8 cellular contexts compared by ENCODE assay signal in genomic region chr11:65419773-65420481, GRCh38. TPM values are rescaled to one million over a fixed set of nuclear protein-coding genes. Genes with fewer than 3 reads are reported as not detected.
A peak's percentile ranks its signal among the peaks of the same experiment; 100 is the strongest.
DNase-seq lines count a peak whose midpoint lies in the region; ATAC-seq and TF ChIP-seq lines count a peak whose summit lies in the region.

No MANE protein-coding gene starts in this region.

- peak; percentile 7 for ATAC-seq in activated T-helper 17 cell treated with anti-CD3 and anti-CD28 coated beads, Interleukin-2, amount 50 U/mL, for 72 hours (replicated peaks)
- no peak for ATAC-seq in naive thymus-derived CD8-positive, alpha-beta T cell

- H3K9me2 ChIP-seq in GM23248 (ENCODE audit: insufficient read depth): no peaks in the 10 kb centered on the region

- no peaks in the 10 kb centered on the region for H3K27me3 Mint-ChIP-seq in activated T-helper 17 cell treated with anti-CD3 and anti-CD28 coated beads, Interleukin-2, amount 50 U/mL, for 72 hours
- H3K27me3 Mint-ChIP-seq in naive thymus-derived CD8-positive, alpha-beta T cell: peaks cover 0 to 4% (median 0%) of the 10 kb centered on the region in 5 donors

- H3K4me1 Mint-ChIP-seq in activated T-helper 17 cell treated with anti-CD3 and anti-CD28 coated beads, Interleukin-2, amount 50 U/mL, for 72 hours: peaks cover 32% of the 10 kb centered on the region
- peaks cover 44 to 82% (median 58%) of the 10 kb centered on the region in 4 donors for H3K4me1 Mint-ChIP-seq in naive thymus-derived CD8-positive, alpha-beta T cell

- H3K27ac ChIP-seq in GM23248 (peak overlapping the region; percentile 100), fibroblast of lung (ENCODE audit: insufficient read depth, low read length) (peak overlapping the region; percentile 100), transverse colon (peak overlapping the region; percentile 100)

- peaks cover 15% of the 10 kb centered on the region for H4K20me1 ChIP-seq in GM23248 (ENCODE audit: insufficient read depth)
- peaks cover 7% of the 10 kb centered on the region for H4K20me1 ChIP-seq in fibroblast of lung (ENCODE audit: control insufficient read depth, extremely low read depth, insufficient read depth, low read length)

- DNase-seq in AG08396 (ENCODE audit: low spot score): peak; percentile 77
- DNase-seq in GM23248: peak; percentile 96
- DNase-seq in NOMO-1 treated with DMSO at 0.1 percent for 48 hours (lab: John Stamatoyannopoulos, UW; ENCODE audit: unreplicated experiment): peak; percentile 47
- peak; percentile 91 to 97 for DNase-seq in fibroblast of lung (ENCODE audit: low read depth in 2 of 2)
- peak in 9 of 10 donors; percentile 40 to 70 (median 55) for DNase-seq in naive thymus-derived CD8-positive, alpha-beta T cell
- peak; percentile 94 for DNase-seq in transverse colon
- DNase-seq in NCI-H524 (lab: John Stamatoyannopoulos, UW): no peak

- intact Hi-C loops in transverse colon (cut with DNase I; ENCODE audit: low total_unique reads): loop anchor here (2.0 to 5.0 kb wide), 2 partner anchors 37 to 77 kb away; partner anchors contain the start of genes MALAT1 and SLC25A45

- peaks cover 47% of the 10 kb centered on the region for H3K4me1 ChIP-seq in GM23248 (ENCODE audit: insufficient read depth)
- peaks cover 39% of the 10 kb centered on the region for H3K4me1 ChIP-seq in fibroblast of lung (ENCODE audit: control insufficient read depth, extremely low read depth, insufficient read depth, low read length)
- peaks cover 39 to 63% (median 59%) of the 10 kb centered on the region in 4 donors for H3K4me1 ChIP-seq in transverse colon

- H3K9me3 Mint-ChIP-seq in activated T-helper 17 cell treated with anti-CD3 and anti-CD28 coated beads, Interleukin-2, amount 50 U/mL, for 72 hours: peaks cover 5% of the 10 kb centered on the region
- peaks cover 0 to 4% (median 0%) of the 10 kb centered on the region in 9 donors for H3K9me3 Mint-ChIP-seq in naive thymus-derived CD8-positive, alpha-beta T cell

- H3K9me3 ChIP-seq in GM23248 (ENCODE audit: low read depth): no peaks in the 10 kb centered on the region
- H3K9me3 ChIP-seq in fibroblast of lung (ENCODE audit: control insufficient read depth, insufficient read depth, low read depth, low read length): no peaks in the 10 kb centered on the region
- no peaks in the 10 kb centered on the region for H3K9me3 ChIP-seq in transverse colon

- H3K36me3 ChIP-seq in GM23248 (ENCODE audit: low read depth) (peaks cover 21% of the 10 kb centered on the region), fibroblast of lung (ENCODE audit: control insufficient read depth, insufficient read depth, low read length) (peaks cover 6% of the 10 kb centered on the region), transverse colon (peaks cover 0 to 6% (median 0%) of the 10 kb centered on the region in 4 donors)

- POLR2A ChIA-PET in naive thymus-derived CD8-positive, alpha-beta T cell (lab: Charles Lee): interaction anchor here (0.8 to 20.7 kb wide), 22 partner anchors 9 to 1987 kb away, joined by 3 to 2047 read pairs (median 7); partner anchors contain the start of genes FAM89B, FAU, FRMD8 and MALAT1

- TF ChIP-seq EP300 in transverse colon (IDR thresholded peaks at IDR 0.05; ENCODE audit: low read depth): peak; percentile 94

- WGBS in GM23248 (ENCODE audit: low coverage in 1 of 2, low lambda C conversion rate in 2 of 2, missing lambda C conversion rate in 2 of 2), 2 experiments: 0 to 5% methylated on average over 6 of the region's 6 CpGs
- 0% methylated on average over 3 to 6 of the region's 6 CpGs for WGBS in transverse colon (ENCODE audit: low coverage in 1 of 2), 2 donors

- H3K27ac Mint-ChIP-seq in activated T-helper 17 cell treated with anti-CD3 and anti-CD28 coated beads, Interleukin-2, amount 50 U/mL, for 72 hours: peak overlapping the region; percentile 100
- peak overlapping the region; percentile 94 to 100 (median 99) for H3K27ac Mint-ChIP-seq in naive thymus-derived CD8-positive, alpha-beta T cell

- TF ChIP-seq CTCF in fibroblast of lung (conservative IDR thresholded peaks at IDR 0.05 in 1 of 2, IDR thresholded peaks at IDR 0.05 in 1 of 2; ENCODE audit: low read depth in 1 of 2, low read length in 2 of 2) (no peak), transverse colon (IDR thresholded peaks at IDR 0.05) (no peak)

- TF ChIP-seq POLR2A in transverse colon (IDR thresholded peaks at IDR 0.05): peak; percentile 91

- peaks cover 85% of the 10 kb centered on the region for H3K36me3 Mint-ChIP-seq in activated T-helper 17 cell treated with anti-CD3 and anti-CD28 coated beads, Interleukin-2, amount 50 U/mL, for 72 hours (ENCODE audit: low read depth)
- H3K36me3 Mint-ChIP-seq in naive thymus-derived CD8-positive, alpha-beta T cell: peaks cover 4 to 20% (median 7%) of the 10 kb centered on the region in 3 donors

- peak overlapping the region; percentile 65 for H3K4me3 ChIP-seq in GM23248
- peak overlapping the region in 3 of 4 experiments; percentile 6 to 61 (median 58) for H3K4me3 ChIP-seq in fibroblast of lung (replicated peaks in 1 of 4; ENCODE audit: control extremely low read depth in 1 of 4, insufficient read depth in 1 of 4, low read depth in 3 of 4, low read length in 4 of 4)
- peak overlapping the region in 3 of 4 donors; percentile 9 to 81 (median 74) for H3K4me3 ChIP-seq in transverse colon

- in situ Hi-C loops in GM23248 (cut with MboI) (no loop called here), transverse colon (cut with MboI; ENCODE audit: low pct_ligation_motif_present in 1 of 4, low pct_unique_long_range_greater_than_20kb in 1 of 4, low sequenced_read_pairs in 3 of 4) (loop anchor here (5.0 to 10.0 kb wide), 4 partner anchors 55 to 92 kb away; no protein-coding TSS in a partner anchor)

- peaks cover 84% of the 10 kb centered on the region for H3K79me2 ChIP-seq in GM23248 (ENCODE audit: insufficient read depth)
- peaks cover 64% of the 10 kb centered on the region for H3K79me2 ChIP-seq in fibroblast of lung (ENCODE audit: control insufficient read depth, insufficient read depth, low read length)

- H3F3A ChIP-seq in GM23248 (ENCODE audit: insufficient read depth): peaks cover 60% of the 10 kb centered on the region

- H2AFZ ChIP-seq in GM23248 (no peak overlapping the region), fibroblast of lung (ENCODE audit: low read length) (no peak overlapping the region)

- H3K4me2 ChIP-seq in GM23248 (ENCODE audit: unreplicated experiment) (peak overlapping the region; percentile 96), fibroblast of lung (ENCODE audit: extremely low read depth, insufficient read depth, low read length) (peak overlapping the region; percentile 90)

- no peaks in the 10 kb centered on the region for H3K27me3 ChIP-seq in GM23248 (replicated peaks; ENCODE audit: insufficient read depth)
- H3K27me3 ChIP-seq in fibroblast of lung (ENCODE audit: control insufficient read depth, insufficient read depth, low read length): no peaks in the 10 kb centered on the region
- H3K27me3 ChIP-seq in transverse colon: no peaks in the 10 kb centered on the region

- H3K9ac ChIP-seq in GM23248: peak overlapping the region; percentile 100
- H3K9ac ChIP-seq in fibroblast of lung (ENCODE audit: insufficient read depth, low read length): peak overlapping the region; percentile 89

- peak overlapping the region; percentile 99 for H3K4me3 Mint-ChIP-seq in activated T-helper 17 cell treated with anti-CD3 and anti-CD28 coated beads, Interleukin-2, amount 50 U/mL, for 72 hours
- H3K4me3 Mint-ChIP-seq in naive thymus-derived CD8-positive, alpha-beta T cell: peak overlapping the region; percentile 89 to 98 (median 96)

RNA-seq across cellular contexts. Expression of gene NEAT1, which starts 2.7 kb away (rescaled TPM):
- total RNA-seq in GM23248 (2014; rRNA removed; shearing (Covaris generic)): 74.3 and 143 TPM in 2 replicates
- 36.2 and 50.7 TPM in 2 replicates for polyA plus RNA-seq in GM23248 (2016; fragmentation: Nextera tagmentation; extraction: Ambion mirVana)
- 1,000 to 10,000 TPM in 1 of 2 donors, 100 to 1,000 TPM in 1; 823 to 2,912 TPM for total RNA-seq in activated T-helper 17 cell treated with anti-CD3 and anti-CD28 coated beads, Interleukin-2, amount 50 U/mL, for 72 hours
- total RNA-seq in fibroblast of lung: 177 and 299 TPM in 2 replicates
- polyA plus RNA-seq in fibroblast of lung: 40.6 and 40.9 TPM in 2 replicates
- polyA plus RNA-seq in fibroblast of lung (2012): 140 and 151 TPM in 2 replicates
- 61.4 and 179 TPM in 2 replicates for polyA minus RNA-seq in fibroblast of lung (ENCODE audit: low replicate concordance)
- 100 to 1,000 TPM; 375 to 414 TPM for total RNA-seq in naive thymus-derived CD8-positive, alpha-beta T cell
- polyA plus RNA-seq in naive thymus-derived CD8-positive, alpha-beta T cell: 1 to 10 TPM; 1.3 to 2.9 (median 1.9) TPM
- 100 to 1,000 TPM; 370 to 782 (median 680) TPM for total RNA-seq in transverse colon

RNA-seq across cellular contexts. Expression of gene FRMD8, which starts 33.5 kb away (rescaled TPM):
- total RNA-seq in GM23248 (2014; rRNA removed; shearing (Covaris generic)): 80.2 and 106 TPM in 2 replicates
- polyA plus RNA-seq in GM23248 (2016; fragmentation: Nextera tagmentation; extraction: Ambion mirVana) (25.4 and 30.0 TPM in 2 replicates), fibroblast of lung (13.7 and 15.3 TPM in 2 replicates)
- 10 to 100 TPM; 49.6 to 52.1 TPM for total RNA-seq in activated T-helper 17 cell treated with anti-CD3 and anti-CD28 coated beads, Interleukin-2, amount 50 U/mL, for 72 hours
- total RNA-seq in fibroblast of lung (14.9 and 17.5 TPM in 2 replicates), transverse colon (100 to 1,000 TPM in 3 of 4 donors, 10 to 100 TPM in 1; 64.3 to 164 (median 128) TPM)
- polyA plus RNA-seq in fibroblast of lung (2012): 15.2 and 15.4 TPM in 2 replicates
- polyA minus RNA-seq in fibroblast of lung (ENCODE audit: low replicate concordance): 26.4 and 28.1 TPM in 2 replicates
- total RNA-seq in naive thymus-derived CD8-positive, alpha-beta T cell: 10 to 100 TPM; 48.6 to 55.0 TPM
- 10 to 100 TPM; 34.5 to 42.6 (median 35.4) TPM for polyA plus RNA-seq in naive thymus-derived CD8-positive, alpha-beta T cell

RNA-seq across cellular contexts. Expression of gene SLC25A45, which starts 37.5 kb away (rescaled TPM):
- total RNA-seq in GM23248 (2014; rRNA removed; shearing (Covaris generic)): 3.6 and 6.4 TPM in 2 replicates
- polyA plus RNA-seq in GM23248 (2016; fragmentation: Nextera tagmentation; extraction: Ambion mirVana) (3.7 and 3.9 TPM in 2 replicates), fibroblast of lung (0.50 and 0.52 TPM in 2 replicates)
- total RNA-seq in activated T-helper 17 cell treated with anti-CD3 and anti-CD28 coated beads, Interleukin-2, amount 50 U/mL, for 72 hours: 10 to 100 TPM; 18.0 to 20.1 TPM
- total RNA-seq in fibroblast of lung (1.0 and 1.5 TPM in 2 replicates), transverse colon (1 to 10 TPM; 2.2 to 5.6 (median 5.2) TPM)
- 0.98 and 1.0 TPM in 2 replicates for polyA plus RNA-seq in fibroblast of lung (2012)
- 0.85 and 1.8 TPM in 2 replicates for polyA minus RNA-seq in fibroblast of lung (ENCODE audit: low replicate concordance)
- 10 to 100 TPM; 22.2 to 23.4 TPM for total RNA-seq in naive thymus-derived CD8-positive, alpha-beta T cell
- 10 to 100 TPM; 10.8 to 19.2 (median 11.0) TPM for polyA plus RNA-seq in naive thymus-derived CD8-positive, alpha-beta T cell

Comparison
In these comparisons a context has a peak if more than half of its experiments do, and no peak if none do; other contexts are left out.
1. DNase-seq: peak in AG08396 (single experiment), GM23248 (single experiment), NOMO-1 treated with DMSO at 0.1 percent for 48 hours (single experiment), fibroblast of lung (2 of 2), naive thymus-derived CD8-positive, alpha-beta T cell (9 of 10) and transverse colon (single experiment); none in NCI-H524 (0 of 2).
2. Peak in every context shown above with its lines, with median percentiles within 50 percentile points of each other: H3K27ac ChIP-seq and H3K4me3 ChIP-seq.